Comparison of ENCODE assay signal across 17 cellular contexts in genomic region chr7:14734839-14735321, GRCh38.
DNase-seq lines count a peak whose midpoint lies in the region; ATAC-seq, FAIRE-seq and TF ChIP-seq lines count a peak whose summit lies in the region.
"Had no signal": no experiment of that assay in that cellular context is flagged by ENCODE, and none has a peak within 500 bp of the region (broad histone marks: within the 10 kb centered on the region; RNA-seq: fewer than 3 reads in every experiment).

No MANE protein-coding gene starts in this region.

- H3F3A ChIP-seq in MM.1S (ENCODE audit: insufficient read depth, low read length) = no peaks in the 10 kb centered on the region

- no peak overlapping the region for H3K4me3 ChIP-seq in MM.1S (ENCODE audit: low read length)
- H3K4me3 ChIP-seq in H1 (ENCODE audit: extremely low read depth in 1 of 4, insufficient read depth in 2 of 4, low read depth in 3 of 4, low read length in 4 of 4) = peak overlapping the region in 1 of 4 experiments; percentile 48; a peak in 2 of 8 replicates
- H3K4me3 ChIP-seq: colonic mucosa had no signal

- no peak overlapping the region for H4K91ac ChIP-seq in H1 (replicated peaks; ENCODE audit: insufficient read length, low read length)

- H3K18ac ChIP-seq in H1 (ENCODE audit: extremely low read depth, low read length) = peak overlapping the region; percentile 52; the same call in 1 of the 2 replicates

- no peak overlapping the region for H3K56ac ChIP-seq in H1 (replicated peaks; ENCODE audit: insufficient read length, low read depth, low read length)

- H3K79me1 ChIP-seq in H1 (ENCODE audit: low read depth, low read length) = no peaks in the 10 kb centered on the region

- H3K4me1 Mint-ChIP-seq in neural crest cell = no peaks in the 10 kb centered on the region
- H3K4me1 Mint-ChIP-seq in activated CD4-positive, alpha-beta T cell treated with anti-CD3 and anti-CD28 coated beads for 36 hours = no peaks in the 10 kb centered on the region

- H2AK5ac ChIP-seq in H1 (ENCODE audit: low read depth, low read length) = no peak overlapping the region

- no peak overlapping the region for H3K27ac ChIP-seq in MM.1S (ENCODE audit: low read length)
- no peak overlapping the region for H3K27ac ChIP-seq in H1 (ENCODE audit: low read depth, low read length)
- H3K27ac ChIP-seq: colonic mucosa, RWPE1 had no signal

- POLR2A ChIA-PET in H1 (lab: Charles Lee; ENCODE audit: partially characterized antibody) = no interaction called here
- POLR2A ChIA-PET in activated CD4-positive, alpha-beta T cell treated with anti-CD3 and anti-CD28 coated beads for 36 hours (lab: Charles Lee) = no interaction called here

- no peaks in the 10 kb centered on the region for H3K79me2 ChIP-seq in MM.1S (ENCODE audit: low read length)
- H3K79me2 ChIP-seq in H1 (ENCODE audit: control insufficient read depth in 1 of 2, insufficient read depth in 2 of 2, low read length in 2 of 2) = no peaks in the 10 kb centered on the region

- H2BK120ac ChIP-seq in H1 (replicated peaks; ENCODE audit: low read depth, low read length) = no peak overlapping the region

- H2BK12ac ChIP-seq in H1 (ENCODE audit: low read depth, low read length) = 0 out of 2 replicates have a peak overlapping the region, but pooled peaks have one; percentile 6

- peak; percentile 19 for FAIRE-seq in H1 (lab: Jason Lieb, UNC)

- no peak overlapping the region for H3K4ac ChIP-seq in H1 (replicated peaks; ENCODE audit: insufficient read length, low read depth, low read length)

- WGBS in H1 (ENCODE audit: extremely low coverage in 1 of 2, insufficient coverage in 1 of 2, insufficient read length in 1 of 2, insufficient replicate concordance in 2 of 2, low coverage in 1 of 2, low lambda C conversion rate in 2 of 2, missing lambda C conversion rate in 1 of 2), 2 experiments = 20% methylated on average over 9 of the region's 9 CpGs; no CpG with 5 or more reads in 1 of the 2 experiments

- H3K14ac ChIP-seq in H1 (ENCODE audit: insufficient read length) = no peak overlapping the region

- H2AFZ ChIP-seq in MM.1S (ENCODE audit: low read length) = no peak overlapping the region
- peak overlapping the region; percentile 100 for H2AFZ ChIP-seq in H1 (ENCODE audit: low read length)

- no peak overlapping the region for H2BK15ac ChIP-seq in H1 (ENCODE audit: low read length)

- no peak overlapping the region for H3K27ac Mint-ChIP-seq in neural crest cell (ENCODE audit: unreplicated experiment)
- H3K27ac Mint-ChIP-seq in activated CD4-positive, alpha-beta T cell treated with anti-CD3 and anti-CD28 coated beads for 36 hours = no peak overlapping the region
- H3K27ac Mint-ChIP-seq: naive thymus-derived CD8-positive, alpha-beta T cell had no signal

- CTCF ChIA-PET in H1 (lab: Charles Lee; ENCODE audit: partially characterized antibody) = interaction anchor here (0.6 to 2.1 kb wide), 39 partner anchors 8 to 744 kb away, joined by 3 to 14 read pairs (median 3); no protein-coding TSS in a partner anchor
- CTCF ChIA-PET in activated CD4-positive, alpha-beta T cell treated with anti-CD3 and anti-CD28 coated beads for 36 hours (lab: Charles Lee) = interaction anchor here (0.6 kb wide), 1 partner anchor 43 kb away, joined by 4 read pairs; no protein-coding TSS in a partner anchor

- H3K27me3 Mint-ChIP-seq in neural crest cell (ENCODE audit: low read depth) = no peaks in the 10 kb centered on the region
- no peaks in the 10 kb centered on the region for H3K27me3 Mint-ChIP-seq in activated CD4-positive, alpha-beta T cell treated with anti-CD3 and anti-CD28 coated beads for 36 hours
- H3K27me3 Mint-ChIP-seq: naive thymus-derived CD8-positive, alpha-beta T cell had no signal

- H2BK20ac ChIP-seq in H1 (ENCODE audit: low read length) = peak overlapping the region; percentile 6; the same call in 1 of the 2 replicates

- peaks cover 4% of the 10 kb centered on the region for H3K9me3 Mint-ChIP-seq in neural crest cell
- peaks cover 3% of the 10 kb centered on the region for H3K9me3 Mint-ChIP-seq in activated CD4-positive, alpha-beta T cell treated with anti-CD3 and anti-CD28 coated beads for 36 hours (ENCODE audit: low read depth)

- peak overlapping the region; percentile 92; the same call in 1 of the 2 replicates for H4K8ac ChIP-seq in H1 (ENCODE audit: extremely low read depth, insufficient read depth, low read length)

- H2BK5ac ChIP-seq in H1 (ENCODE audit: low read depth, low read length) = 0 out of 2 replicates have a peak overlapping the region, but pooled peaks have one; percentile 20

- H3K27me3 ChIP-seq in MM.1S (replicated peaks; ENCODE audit: insufficient read depth, low read length) (no peaks in the 10 kb centered on the region), H1 (replicated peaks in 1 of 4; ENCODE audit: control insufficient read depth in 3 of 4, extremely low read depth in 1 of 4, insufficient read depth in 3 of 4, low read length in 3 of 4) (no peaks in the 10 kb centered on the region)
- H3K27me3 ChIP-seq: colonic mucosa had no signal

- H3K36me3 Mint-ChIP-seq in neural crest cell (ENCODE audit: low read depth) = no peaks in the 10 kb centered on the region
- no peaks in the 10 kb centered on the region for H3K36me3 Mint-ChIP-seq in activated CD4-positive, alpha-beta T cell treated with anti-CD3 and anti-CD28 coated beads for 36 hours (ENCODE audit: low read depth)
- H3K36me3 Mint-ChIP-seq: naive thymus-derived CD8-positive, alpha-beta T cell had no signal

- TF ChIP-seq EP300 in H1 (IDR thresholded peaks at IDR 0.05; ENCODE audit: borderline replicate concordance in 1 of 2, low read depth in 2 of 2, low read length in 2 of 2) = no peak

- H3K9ac ChIP-seq in ES-I3 (ENCODE audit: low read depth, low read length) (peak overlapping the region; percentile 41; the same call in 1 of the 2 replicates), MM.1S (ENCODE audit: low read length) (no peak overlapping the region), H1 (replicated peaks in 1 of 4; ENCODE audit: extremely low read depth in 1 of 4, low read depth in 3 of 4, low read length in 3 of 4) (no peak overlapping the region)

- H4K20me1 ChIP-seq in MM.1S (ENCODE audit: insufficient read depth, low read length) = no peaks in the 10 kb centered on the region
- H4K20me1 ChIP-seq in H1 (replicated peaks in 1 of 2; ENCODE audit: control insufficient read depth in 1 of 2, insufficient read depth in 2 of 2, low read length in 2 of 2) = no peaks in the 10 kb centered on the region

- no peaks in the 10 kb centered on the region for H3K23me2 ChIP-seq in H1 (ENCODE audit: low read depth, low read length)

- no peaks in the 10 kb centered on the region for H3K9me2 ChIP-seq in MM.1S (replicated peaks; ENCODE audit: insufficient read depth, low read length)

- no peak overlapping the region for H3K23ac ChIP-seq in H1 (ENCODE audit: insufficient read length)

- TF ChIP-seq POLR2A in H1 (IDR thresholded peaks at IDR 0.05; ENCODE audit: control extremely low read depth in 1 of 2, low read depth in 2 of 2, low read length in 2 of 2) = no peak

- DNase-seq in MM.1S = no peak
- peak; percentile 38 to 73 for DNase-seq in H1 (ENCODE audit: low read depth in 1 of 2, low spot score in 2 of 2)
- peak; percentile 1 for DNase-seq in neural crest cell (ENCODE audit: low read depth, low spot score)
- no peak for DNase-seq in NCI-H446 (lab: John Stamatoyannopoulos, UW)
- DNase-seq in activated CD4-positive, alpha-beta T cell treated with anti-CD3 and anti-CD28 coated beads for 36 hours = no peak
- DNase-seq: activated effector memory CD4-positive, alpha-beta T cell treated with Interleukin-2 at 50 U/mL for 16 hours; colonic mucosa; hippocampal formation; naive thymus-derived CD8-positive, alpha-beta T cell; NCI-H1417 treated with DMSO at 0.1 percent for 48 hours; stimulated activated CD4-positive, alpha-beta T cell treated with anti-CD3 and anti-CD28 coated beads, Interleukin-15, amount 100 ng/mL, for 24 hours; stimulated activated naive CD4-positive, alpha-beta T cell treated with Interleukin-2 at 50 U/mL for 16 hours had no signal

- ATAC-seq in GM18502 (IDR thresholded peaks at IDR 0.05; ENCODE audit: poor library complexity, unreplicated experiment) = no peak
- no peak for ATAC-seq in HG03342 (IDR thresholded peaks at IDR 0.05; ENCODE audit: unreplicated experiment)
- no peak for ATAC-seq in activated CD4-positive, alpha-beta T cell treated with anti-CD3 and anti-CD28 coated beads for 36 hours
- ATAC-seq: activated CD4-positive, CD25-positive, alpha-beta regulatory T cell treated with anti-CD3 and anti-CD28 coated beads, Interleukin-2, amount 50 U/mL, for 24 hours; naive thymus-derived CD8-positive, alpha-beta T cell had no signal

- 0 out of 2 replicates have a peak, but pooled peaks have one; percentile 6 for TF ChIP-seq CTCF in MM.1S (IDR thresholded peaks at IDR 0.05; ENCODE audit: low read length)
- TF ChIP-seq CTCF in H1 (IDR thresholded peaks at IDR 0.05; ENCODE audit: control extremely low read depth in 1 of 3, insufficient read depth in 1 of 3, low read depth in 1 of 3, low read length in 3 of 3) = peak; percentile 50 to 64 (median 59)
- peak; percentile 59 for TF ChIP-seq CTCF in neural crest cell (conservative IDR thresholded peaks at IDR 0.05)

- H3K36me3 ChIP-seq in ES-I3 (ENCODE audit: insufficient read depth, low read length) (no peaks in the 10 kb centered on the region), MM.1S (replicated peaks; ENCODE audit: insufficient read depth, low read length) (no peaks in the 10 kb centered on the region), H1 (ENCODE audit: control insufficient read depth in 2 of 4, insufficient read depth in 4 of 4, low read length in 3 of 4) (no peaks in the 10 kb centered on the region)
- H3K36me3 ChIP-seq: colonic mucosa had no signal

- TF ChIP-seq RAD21 in H1 (IDR thresholded peaks at IDR 0.05 in 1 of 2, conservative IDR thresholded peaks at IDR 0.05 in 1 of 2; ENCODE audit: low read depth in 2 of 2, low read length in 2 of 2) = peak; percentile 62 to 73

- intact Hi-C loops in activated CD4-positive, alpha-beta T cell treated with anti-CD3 and anti-CD28 coated beads for 36 hours (cut with DNase I, micrococcal nuclease) = no loop called here

- H3K4me1 ChIP-seq in ES-I3 (ENCODE audit: insufficient read depth, low read length) (no peaks in the 10 kb centered on the region), MM.1S (ENCODE audit: low read length) (no peaks in the 10 kb centered on the region), H1 (replicated peaks in 1 of 4; ENCODE audit: control insufficient read depth in 3 of 4, insufficient read depth in 4 of 4, low read length in 3 of 4) (peaks cover 0 to 3% (median 1%) of the 10 kb centered on the region in 4 experiments; a peak in 4 of 7 replicates)
- H3K4me1 ChIP-seq: colonic mucosa had no signal

- H3K4me2 ChIP-seq in MM.1S (ENCODE audit: low read depth, low read length) (no peak overlapping the region), H1 (ENCODE audit: insufficient read depth in 1 of 2, low read depth in 2 of 2, low read length in 2 of 2) (peak overlapping the region; percentile 65 to 77)

- H3K9me3 ChIP-seq in ES-I3 (ENCODE audit: control insufficient read depth, insufficient read depth, low read length) (no peaks in the 10 kb centered on the region), MM.1S (replicated peaks; ENCODE audit: insufficient read depth, low read length) (no peaks in the 10 kb centered on the region), H1 (ENCODE audit: insufficient read depth in 2 of 2, low read depth in 1 of 2, low read length in 1 of 2) (peaks cover 0 to 3% of the 10 kb centered on the region in 2 experiments; a peak in 2 of 4 replicates)
- H3K9me3 ChIP-seq: colonic mucosa had no signal

- H3K4me3 Mint-ChIP-seq in neural crest cell = no peak overlapping the region
- no peak overlapping the region for H3K4me3 Mint-ChIP-seq in activated CD4-positive, alpha-beta T cell treated with anti-CD3 and anti-CD28 coated beads for 36 hours
- H3K4me3 Mint-ChIP-seq: naive thymus-derived CD8-positive, alpha-beta T cell had no signal

- no peak overlapping the region for H4K5ac ChIP-seq in H1 (ENCODE audit: insufficient read length, low read depth, low read length)

Comparison
In these comparisons a context has a peak if more than half of its experiments do, and no peak if none do; other contexts are left out.
1. DNase-seq: peak in H1 (2 of 2) and neural crest cell (single experiment); none in MM.1S (single experiment), NCI-H446 (0 of 2) and activated CD4-positive, alpha-beta T cell treated with anti-CD3 and anti-CD28 coated beads for 36 hours (single experiment).
2. CTCF ChIP-seq: peak in every context shown above with its lines; median percentile 59 in H1; 59 in neural crest cell; 6 in MM.1S.